Comparison of ENCODE assay signal across 12 cellular contexts in the genomic region with DNA sequence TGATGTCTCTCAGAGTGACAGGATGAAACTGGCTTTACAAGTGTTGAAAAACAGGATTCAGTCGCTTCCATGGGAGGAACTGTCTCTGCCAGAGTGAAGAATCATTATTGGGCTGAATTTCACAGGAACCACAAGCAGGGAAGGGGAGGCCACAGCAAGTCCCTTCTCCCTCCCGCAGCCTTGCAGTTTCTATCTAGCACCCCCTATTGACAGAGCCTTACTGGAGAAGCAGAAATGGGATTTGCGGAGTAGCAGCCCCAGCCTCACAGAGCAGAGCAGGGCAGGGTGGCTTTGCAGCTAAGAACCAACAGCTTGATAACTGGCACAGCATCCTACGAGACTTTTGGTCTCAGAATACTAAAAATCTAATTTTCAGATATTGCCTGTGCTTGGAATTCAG.
DNase-seq lines count a peak whose midpoint lies in the region; ATAC-seq and TF ChIP-seq lines count a peak whose summit lies in the region.
"Had no signal": no experiment of that assay in that cellular context is flagged by ENCODE, and none has a peak within 500 bp of the region (broad histone marks: within the 10 kb centered on the region; RNA-seq: fewer than 3 reads in every experiment).

No MANE protein-coding gene starts in this region.

- no peaks in the 10 kb centered on the region for H3K9me3 Mint-ChIP-seq in natural killer cell

- H3K36me3 ChIP-seq in Panc1 (ENCODE audit: control insufficient read depth, insufficient read depth, low read length) (no peaks in the 10 kb centered on the region; the same call in 1 of the 2 replicates), MG63 (no peaks in the 10 kb centered on the region)
- H3K36me3 ChIP-seq: thoracic aorta had no signal

- DNase-seq in GM10266 (ENCODE audit: extremely low spot score) (no peak), Panc1 (ENCODE audit: low read depth, low spot score) (no peak), foreskin keratinocyte (no peak), NAMALWA (ENCODE audit: low spot score) (no peak), natural killer cell (no peak), MG63 (no peak)
- DNase-seq: COR-L47, T-helper 1 cell had no signal

- peak overlapping the region; percentile 80 for H3K27ac ChIP-seq in 22Rv1
- H3K27ac ChIP-seq in Panc1 (ENCODE audit: low read length): peak overlapping the region; percentile 95
- H3K27ac ChIP-seq in foreskin keratinocyte: no peak overlapping the region
- H3K27ac ChIP-seq: thoracic aorta had no signal

- H3K27ac Mint-ChIP-seq in natural killer cell: no peak overlapping the region
- H3K27ac Mint-ChIP-seq: brain had no signal

- H3K9me3 ChIP-seq in Panc1 (ENCODE audit: control insufficient read depth, insufficient read depth, low read depth, low read length) (no peaks in the 10 kb centered on the region), MG63 (no peaks in the 10 kb centered on the region)
- H3K9me3 ChIP-seq: thoracic aorta had no signal

- no peaks in the 10 kb centered on the region for H3K27me3 ChIP-seq in Panc1 (ENCODE audit: control insufficient read depth, insufficient read depth, low read length)
- H3K27me3 ChIP-seq in foreskin keratinocyte: no peaks in the 10 kb centered on the region
- H3K27me3 ChIP-seq in MG63: no peaks in the 10 kb centered on the region

- peak; percentile 29; the same call in 1 of the 2 replicates for ATAC-seq in Panc1
- ATAC-seq in foreskin keratinocyte: no peak
- no peak for ATAC-seq in GM21515 (IDR thresholded peaks at IDR 0.05; ENCODE audit: unreplicated experiment)
- ATAC-seq in natural killer cell: no peak

- no peak overlapping the region for H3K4me3 Mint-ChIP-seq in natural killer cell
- H3K4me3 Mint-ChIP-seq: brain had no signal

- H3K4me3 ChIP-seq in Panc1 (ENCODE audit: low read depth in 2 of 2, low read length in 2 of 2) (no peak overlapping the region), MG63 (no peak overlapping the region)
- H3K4me3 ChIP-seq: thoracic aorta had no signal

- POLR2A ChIA-PET in Panc1 (lab: Charles Lee): no interaction called here

- intact Hi-C loops in Panc1 (cut with micrococcal nuclease; ENCODE audit: unreplicated experiment): no loop called here
- intact Hi-C loops in natural killer cell (cut with micrococcal nuclease): no loop called here

- CTCF ChIA-PET in Panc1 (lab: Charles Lee): no interaction called here

- in situ Hi-C loops in Panc1 (cut with HindIII; ENCODE audit: low pct_unique_long_range_greater_than_20kb, low sequenced_read_pairs): no loop called here

- BruUV-seq in Panc1 (replicated peaks; lab: Mats Ljungman, UMichigan): no TSS peak

- H3K4me1 ChIP-seq in Panc1 (ENCODE audit: control insufficient read depth, insufficient read depth, low read length) (peaks cover 54% of the 10 kb centered on the region), foreskin keratinocyte (peaks cover 15% of the 10 kb centered on the region)

- no peaks in the 10 kb centered on the region for H3K4me1 Mint-ChIP-seq in natural killer cell

- TF ChIP-seq CTCF in 22Rv1 (IDR thresholded peaks at IDR 0.05): peak; percentile 66
- TF ChIP-seq CTCF in GM10266 (IDR thresholded peaks at IDR 0.05; ENCODE audit: control insufficient read depth, insufficient read depth, low read depth, missing control alignments): peak; percentile 18
- peak; percentile 72 for TF ChIP-seq CTCF in Panc1 (IDR thresholded peaks at IDR 0.05)
- peak; percentile 36 for TF ChIP-seq CTCF in foreskin keratinocyte (conservative IDR thresholded peaks at IDR 0.05)
- TF ChIP-seq CTCF in natural killer cell (IDR thresholded peaks at IDR 0.05): no peak

- H3K27me3 Mint-ChIP-seq in natural killer cell (ENCODE audit: low read depth in 2 of 2): peaks cover 9 to 39% of the 10 kb centered on the region in 2 donors

- no peaks in the 10 kb centered on the region for H3K36me3 Mint-ChIP-seq in natural killer cell
- H3K36me3 Mint-ChIP-seq: brain had no signal
